Comparison of ENCODE assay signal across 23 cellular contexts in the genomic region with DNA sequence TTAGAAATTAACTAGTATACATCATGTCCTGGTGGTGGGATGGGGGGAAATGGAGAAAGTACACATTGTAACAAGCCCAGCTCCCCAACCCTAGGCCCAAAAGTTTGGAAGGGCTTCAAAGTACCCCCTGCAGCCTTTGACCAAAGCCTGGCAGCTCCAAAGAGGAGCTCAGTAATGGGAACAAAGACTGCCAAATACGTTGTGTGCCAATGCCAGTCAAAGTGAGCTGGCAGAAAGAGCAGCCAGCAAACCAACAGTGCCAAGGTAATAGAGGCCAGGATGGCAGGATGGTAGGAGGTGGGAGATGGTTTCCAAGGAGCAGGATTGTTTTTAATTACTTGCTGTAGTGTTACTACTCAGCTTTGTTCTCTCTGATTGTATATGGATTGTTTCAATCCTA.
"Had no signal": no experiment of that assay in that cellular context is flagged by ENCODE, and none has a peak within 500 bp of the region (broad histone marks: within the 10 kb centered on the region; RNA-seq: fewer than 3 reads in every experiment).

No MANE protein-coding gene starts in this region.

- H3K27ac Mint-ChIP-seq: activated naive CD8-positive, alpha-beta T cell; activated T-helper 1 cell treated with anti-CD3 and anti-CD28 coated beads, Interleukin-12 subunit alpha, Interleukin-12 subunit beta, Interleukin-2, Interleukin-4 antibody, amounts not matched to agents 30 ng/mL and 10 ng/mL and 1 ng/mL, durations not matched to agents 14 hours and 24 hours and 36 hours; memory B cell; stimulated activated effector memory CD8-positive, alpha-beta T cell treated with anti-CD3 and anti-CD28 coated beads, Interleukin-12 subunit alpha, Interleukin-12 subunit beta, amount 100 ng/mL, for 72 hours; T-helper 17 cell had no signal

- H3K4me1 Mint-ChIP-seq: stimulated activated effector memory CD8-positive, alpha-beta T cell treated with anti-CD3 and anti-CD28 coated beads, Interleukin-12 subunit alpha, Interleukin-12 subunit beta, amount 100 ng/mL, for 72 hours; T-helper 17 cell had no signal

- H3K36me3 ChIP-seq: brain microvascular endothelial cell, gastroesophageal sphincter, heart right ventricle, ovary, stomach, upper lobe of left lung had no signal

- H3K9me3 Mint-ChIP-seq: activated T-helper 1 cell treated with anti-CD3 and anti-CD28 coated beads, Interleukin-12 subunit alpha, Interleukin-12 subunit beta, Interleukin-2, Interleukin-4 antibody, amounts not matched to agents 30 ng/mL and 10 ng/mL and 1 ng/mL, durations not matched to agents 14 hours and 24 hours and 36 hours; memory B cell; stimulated activated effector memory CD8-positive, alpha-beta T cell treated with anti-CD3 and anti-CD28 coated beads, Interleukin-12 subunit alpha, Interleukin-12 subunit beta, amount 100 ng/mL, for 72 hours had no signal

- DNase-seq: activated CD4-positive, CD25-positive, alpha-beta regulatory T cell treated with anti-CD3 and anti-CD28 coated beads, Interleukin-2, amount 50 U/mL, for 72 hours; activated gamma-delta T cell treated with Interleukin-2 at 50 U/mL for 16 hours; activated T-cell treated with anti-CD3 and anti-CD28 coated beads for 4 hours; brain microvascular endothelial cell; central memory CD4-positive, alpha-beta T cell; effector CD4-positive, alpha-beta T cell; heart right ventricle; left ventricle myocardium superior; mucosa of descending colon; naive B cell; ovary; stimulated activated CD4-positive, alpha-beta T cell treated with anti-CD3 and anti-CD28 coated beads, Interleukin-4, amount 100 ng/mL, for 24 hours; stomach; T-helper 17 cell; testis; upper lobe of left lung had no signal

- H3K27ac ChIP-seq: brain microvascular endothelial cell, gastroesophageal sphincter, heart right ventricle, ovary, stomach, testis, upper lobe of left lung, VCaP had no signal

- H3K36me3 Mint-ChIP-seq: activated naive CD8-positive, alpha-beta T cell; memory B cell; naive B cell; stimulated activated effector memory CD8-positive, alpha-beta T cell treated with anti-CD3 and anti-CD28 coated beads, Interleukin-12 subunit alpha, Interleukin-12 subunit beta, amount 100 ng/mL, for 72 hours had no signal

- H3K27me3 ChIP-seq: brain microvascular endothelial cell, gastroesophageal sphincter, heart right ventricle, stomach, testis, upper lobe of left lung had no signal

- H3K4me3 ChIP-seq: gastroesophageal sphincter, heart right ventricle, mucosa of descending colon, ovary, smooth muscle cell, stomach, testis, upper lobe of left lung had no signal

- H3K4me3 Mint-ChIP-seq: activated naive CD8-positive, alpha-beta T cell; activated T-helper 1 cell treated with anti-CD3 and anti-CD28 coated beads, Interleukin-12 subunit alpha, Interleukin-12 subunit beta, Interleukin-2, Interleukin-4 antibody, amounts not matched to agents 30 ng/mL and 10 ng/mL and 1 ng/mL, durations not matched to agents 14 hours and 24 hours and 36 hours; memory B cell; naive B cell; stimulated activated effector memory CD8-positive, alpha-beta T cell treated with anti-CD3 and anti-CD28 coated beads, Interleukin-12 subunit alpha, Interleukin-12 subunit beta, amount 100 ng/mL, for 72 hours; T-helper 17 cell had no signal

- H3K9me3 ChIP-seq: gastroesophageal sphincter, heart right ventricle, mucosa of descending colon, ovary, stomach, testis, upper lobe of left lung had no signal

- H3K27me3 Mint-ChIP-seq: memory B cell had no signal
